In the genomic region with DNA sequence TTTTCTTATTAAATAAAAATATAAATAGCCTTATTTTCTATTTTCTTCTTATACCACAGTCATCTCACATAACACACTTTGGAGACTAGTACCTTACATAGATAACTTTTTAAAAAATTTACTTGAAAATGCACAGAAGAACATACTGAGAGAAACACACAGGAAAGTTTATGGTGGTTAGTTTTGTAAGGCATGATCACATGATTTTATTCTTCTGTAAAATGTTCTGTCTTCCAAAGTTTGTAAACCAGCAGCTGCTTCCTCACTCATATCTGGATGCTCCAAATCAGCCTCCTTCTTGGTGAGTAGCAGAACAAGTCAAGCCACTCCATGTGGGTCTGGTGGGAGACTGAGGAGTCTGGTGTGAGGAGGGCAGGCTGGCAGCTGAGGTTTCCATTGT, we compare ENCODE assay signal across 24 cellular contexts.
A peak's percentile ranks its signal among the peaks of the same experiment; 100 is the strongest.
DNase-seq lines count a peak whose midpoint lies in the region; ATAC-seq, FAIRE-seq and TF ChIP-seq lines count a peak whose summit lies in the region.
"Had no signal": no experiment of that assay in that cellular context is flagged by ENCODE, and none has a peak within 500 bp of the region (broad histone marks: within the 10 kb centered on the region; RNA-seq: fewer than 3 reads in every experiment).

No MANE protein-coding gene starts in this region.

- no peak for TF ChIP-seq CTCF in CD14-positive monocyte (IDR thresholded peaks at IDR 0.05)
- TF ChIP-seq CTCF in Loucy (conservative IDR thresholded peaks at IDR 0.05; ENCODE audit: low read length) = no peak
- TF ChIP-seq CTCF in K562 (IDR thresholded peaks at IDR 0.05 in 2 of 3, conservative IDR thresholded peaks at IDR 0.05 in 1 of 3; ENCODE audit: insufficient read depth in 2 of 3, low read depth in 1 of 3, low read length in 3 of 3) = no peak
- no peak for TF ChIP-seq CTCF in neural progenitor cell (IDR thresholded peaks at IDR 0.05)
- TF ChIP-seq CTCF in right atrium auricular region (IDR thresholded peaks at IDR 0.05) = no peak

- intact Hi-C loops in CD14-positive monocyte (cut with micrococcal nuclease) = no loop called here
- intact Hi-C loops in K562 (cut with micrococcal nuclease) = no loop called here

- H3K27ac ChIP-seq in K562 (ENCODE audit: extremely low read depth, low read depth, low read length) (no peak overlapping the region), neural progenitor cell (no peak overlapping the region), right atrium auricular region (no peak overlapping the region)
- H3K27ac ChIP-seq: BLaER1, SK-N-MC had no signal

- H3K4me1 Mint-ChIP-seq in CD14-positive monocyte (peaks cover 22% of the 10 kb centered on the region), neural progenitor cell (peaks cover 4% of the 10 kb centered on the region)
- H3K4me1 Mint-ChIP-seq: CD4-positive, alpha-beta memory T cell had no signal

- no peaks in the 10 kb centered on the region for H4K20me1 ChIP-seq in Loucy (ENCODE audit: insufficient read depth, low read length, poor library complexity, severe bottlenecking)
- H4K20me1 ChIP-seq in K562 (replicated peaks; ENCODE audit: control insufficient read depth, insufficient read depth, low read length) = no peaks in the 10 kb centered on the region
- no peaks in the 10 kb centered on the region for H4K20me1 ChIP-seq in neural progenitor cell (ENCODE audit: low read depth)
- H4K20me1 ChIP-seq: BLaER1 had no signal

- H3K4me2 ChIP-seq in Loucy (ENCODE audit: low read depth, low read length, poor library complexity, severe bottlenecking) (no peak overlapping the region), K562 (ENCODE audit: insufficient read depth, low read length) (no peak overlapping the region), neural progenitor cell (no peak overlapping the region)
- H3K4me2 ChIP-seq: BLaER1 had no signal

- FAIRE-seq in K562 (lab: Jason Lieb, UNC) = no peak
- FAIRE-seq: A204.1, G401.6, GM12891, RCC 7860 had no signal

- H3K4me3 ChIP-seq in Loucy (ENCODE audit: low read length, poor library complexity, severe bottlenecking) = no peak overlapping the region
- no peak overlapping the region for H3K4me3 ChIP-seq in K562
- H3K4me3 ChIP-seq in neural progenitor cell = no peak overlapping the region
- H3K4me3 ChIP-seq in right atrium auricular region = no peak overlapping the region
- H3K4me3 ChIP-seq: BLaER1, SK-N-MC had no signal

- no peak for TF ChIP-seq POLR2A in K562 (conservative IDR thresholded peaks at IDR 0.05)

- POLR2A ChIA-PET in K562 (lab: Yijun Ruan, JAX) = no interaction called here

- DNase-seq in CD14-positive monocyte (ENCODE audit: low spot score) (no peak), K562 (ENCODE audit: extremely low read depth in 1 of 4, low spot score in 3 of 4) (no peak), neural progenitor cell (ENCODE audit: low spot score) (no peak), NCI-H524 treated with DMSO at 0.1 percent for 48 hours (lab: John Stamatoyannopoulos, UW) (no peak), right atrium auricular region (ENCODE audit: low spot score) (no peak)
- DNase-seq in activated CD8-positive, alpha-beta memory T cell treated with anti-CD3 and anti-CD28 coated beads, Interleukin-2, amount 50 U/mL, for 48 hours = no peak
- DNase-seq: CD4-positive, alpha-beta memory T cell; COR-L47; H7; KG1; MM.1S; NCI-H2029; NCI-H446; NCI-H526; NCI-H82; SIG-M5; SW 1271 had no signal

- ATAC-seq in K562 = no peak

- H3K9me3 ChIP-seq in Loucy (ENCODE audit: insufficient read depth, low read depth, low read length) = no peaks in the 10 kb centered on the region
- H3K9me3 ChIP-seq in K562 (replicated peaks; ENCODE audit: control insufficient read depth, insufficient read depth, low read depth, low read length) = no peaks in the 10 kb centered on the region
- H3K9me3 ChIP-seq in neural progenitor cell (ENCODE audit: low read depth) = no peaks in the 10 kb centered on the region
- no peaks in the 10 kb centered on the region for H3K9me3 ChIP-seq in right atrium auricular region
- H3K9me3 ChIP-seq: BLaER1 had no signal

- no peak for TF ChIP-seq RAD21 in K562 (CRISPR knock-in tag; conservative IDR thresholded peaks at IDR 0.05 in 1 of 2, IDR thresholded peaks at IDR 0.05 in 1 of 2)

- no peaks in the 10 kb centered on the region for H3K9me2 ChIP-seq in Loucy (replicated peaks; ENCODE audit: low read depth, low read length)

- H3K9ac ChIP-seq in Loucy (ENCODE audit: low read depth, low read length, poor library complexity, severe bottlenecking) = no peak overlapping the region
- H3K9ac ChIP-seq in K562 (ENCODE audit: insufficient read depth in 1 of 2, low read depth in 2 of 2, low read length in 2 of 2) = no peak overlapping the region
- no peak overlapping the region for H3K9ac ChIP-seq in neural progenitor cell
- H3K9ac ChIP-seq: BLaER1 had no signal

- H2AFZ ChIP-seq in Loucy (ENCODE audit: low read length) (peak overlapping the region; percentile 51), K562 (ENCODE audit: low read depth, low read length) (0 out of 2 replicates have a peak overlapping the region, but pooled peaks have one; percentile 14), neural progenitor cell (replicated peaks) (peak overlapping the region; percentile 70)

- CTCF ChIA-PET in K562 (lab: Yijun Ruan, JAX; ENCODE audit: low intra/inter-chr PET ratio) = no interaction called here

- H3K4me1 ChIP-seq in Loucy (ENCODE audit: insufficient read depth, low read length, poor library complexity, severe bottlenecking) (peaks cover 8% of the 10 kb centered on the region), K562 (replicated peaks in 1 of 2; ENCODE audit: control insufficient read depth in 2 of 2, insufficient read depth in 2 of 2, low read length in 2 of 2) (no peaks in the 10 kb centered on the region), neural progenitor cell (peaks cover 6% of the 10 kb centered on the region), right atrium auricular region (no peaks in the 10 kb centered on the region)

- H3K27me3 ChIP-seq in Loucy (ENCODE audit: insufficient read depth, low read length, poor library complexity, severe bottlenecking) = no peaks in the 10 kb centered on the region
- H3K27me3 ChIP-seq in K562 (ENCODE audit: control insufficient read depth in 2 of 2, insufficient read depth in 2 of 2, low read length in 2 of 2) = peaks cover 2 to 11% of the 10 kb centered on the region in 2 experiments; a peak in 3 of 5 replicates
- H3K27me3 ChIP-seq in neural progenitor cell = no peaks in the 10 kb centered on the region
- no peaks in the 10 kb centered on the region for H3K27me3 ChIP-seq in right atrium auricular region
- H3K27me3 ChIP-seq: BLaER1 had no signal

- no peaks in the 10 kb centered on the region for H3K36me3 ChIP-seq in Loucy (ENCODE audit: insufficient read depth, low read length)
- H3K36me3 ChIP-seq in K562 (ENCODE audit: control insufficient read depth, insufficient read depth, low read length) = no peaks in the 10 kb centered on the region
- no peaks in the 10 kb centered on the region for H3K36me3 ChIP-seq in neural progenitor cell
- no peaks in the 10 kb centered on the region for H3K36me3 ChIP-seq in right atrium auricular region
- H3K36me3 ChIP-seq: BLaER1 had no signal

- peaks cover 2 to 3% (median 2%) of the 10 kb centered on the region in 3 donors for H3K27me3 Mint-ChIP-seq in CD14-positive monocyte (ENCODE audit: low read depth in 3 of 3)
- peaks cover 2% of the 10 kb centered on the region for H3K27me3 Mint-ChIP-seq in neural progenitor cell (ENCODE audit: insufficient read depth, low read depth)

- H3K36me3 Mint-ChIP-seq in CD14-positive monocyte (no peaks in the 10 kb centered on the region), neural progenitor cell (no peaks in the 10 kb centered on the region)
- H3K36me3 Mint-ChIP-seq: CD4-positive, alpha-beta memory T cell had no signal

- no TSS peak for BruUV-seq in K562 (replicated peaks; lab: Mats Ljungman, UMichigan)

- TF ChIP-seq EP300 in K562 (IDR thresholded peaks at IDR 0.05; ENCODE audit: low read length) = no peak

- H3K79me2 ChIP-seq in Loucy (ENCODE audit: insufficient read depth, low read length) (no peaks in the 10 kb centered on the region), K562 (ENCODE audit: control insufficient read depth, insufficient read depth, low read length) (no peaks in the 10 kb centered on the region), neural progenitor cell (ENCODE audit: low read depth) (no peaks in the 10 kb centered on the region)

- in situ Hi-C loops in K562 (cut with MboI) = no loop called here

- H3K27ac Mint-ChIP-seq in CD14-positive monocyte (peak overlapping the region in 6 of 7 donors; percentile 12 to 80 (median 66)), neural progenitor cell (no peak overlapping the region)
- H3K27ac Mint-ChIP-seq: CD4-positive, alpha-beta memory T cell had no signal

- H3F3A ChIP-seq in Loucy (ENCODE audit: low read depth) (no peaks in the 10 kb centered on the region), neural progenitor cell (ENCODE audit: low read depth) (no peaks in the 10 kb centered on the region)

- peak overlapping the region in 1 of 2 donors; percentile 51 for H3K4me3 Mint-ChIP-seq in CD14-positive monocyte
- H3K4me3 Mint-ChIP-seq in neural progenitor cell = no peak overlapping the region
- H3K4me3 Mint-ChIP-seq: CD4-positive, alpha-beta memory T cell had no signal

- H3K9me1 ChIP-seq in K562 (ENCODE audit: control insufficient read depth, insufficient read depth, low read length) = no peaks in the 10 kb centered on the region

- H3K9me3 Mint-ChIP-seq in CD14-positive monocyte = peaks cover 0 to 2% (median 0%) of the 10 kb centered on the region in 7 donors
- no peaks in the 10 kb centered on the region for H3K9me3 Mint-ChIP-seq in neural progenitor cell

TF ChIP-seq in K562, 482 proteins besides CTCF, POLR2A, EP300 and RAD21 (continues in another document):
- TF ChIP-seq, protein P1, sequence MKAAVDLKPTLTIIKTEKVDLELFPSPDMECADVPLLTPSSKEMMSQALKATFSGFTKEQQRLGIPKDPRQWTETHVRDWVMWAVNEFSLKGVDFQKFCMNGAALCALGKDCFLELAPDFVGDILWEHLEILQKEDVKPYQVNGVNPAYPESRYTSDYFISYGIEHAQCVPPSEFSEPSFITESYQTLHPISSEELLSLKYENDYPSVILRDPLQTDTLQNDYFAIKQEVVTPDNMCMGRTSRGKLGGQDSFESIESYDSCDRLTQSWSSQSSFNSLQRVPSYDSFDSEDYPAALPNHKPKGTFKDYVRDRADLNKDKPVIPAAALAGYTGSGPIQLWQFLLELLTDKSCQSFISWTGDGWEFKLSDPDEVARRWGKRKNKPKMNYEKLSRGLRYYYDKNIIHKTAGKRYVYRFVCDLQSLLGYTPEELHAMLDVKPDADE (conservative IDR thresholded peaks at IDR 0.05; ENCODE audit: control insufficient read depth, low read depth, low read length) = no peak
- TF ChIP-seq TOE1 (IDR thresholded peaks at IDR 0.05; ENCODE audit: borderline replicate concordance) = peak; percentile 29; the same call in 1 of the 2 replicates
- no peak for TF ChIP-seq TOE1 (CRISPR knock-in tag; IDR thresholded peaks at IDR 0.05; ENCODE audit: borderline replicate concordance, low read depth)

Comparison
In these comparisons a context has a peak if more than half of its experiments do, and no peak if none do; other contexts are left out.
1. H2AFZ ChIP-seq: peak in every context shown above with its lines; median percentile 70 in neural progenitor cell; 51 in Loucy; 14 in K562.